ENCODE assay signal across 24 cellular contexts in the genomic region with DNA sequence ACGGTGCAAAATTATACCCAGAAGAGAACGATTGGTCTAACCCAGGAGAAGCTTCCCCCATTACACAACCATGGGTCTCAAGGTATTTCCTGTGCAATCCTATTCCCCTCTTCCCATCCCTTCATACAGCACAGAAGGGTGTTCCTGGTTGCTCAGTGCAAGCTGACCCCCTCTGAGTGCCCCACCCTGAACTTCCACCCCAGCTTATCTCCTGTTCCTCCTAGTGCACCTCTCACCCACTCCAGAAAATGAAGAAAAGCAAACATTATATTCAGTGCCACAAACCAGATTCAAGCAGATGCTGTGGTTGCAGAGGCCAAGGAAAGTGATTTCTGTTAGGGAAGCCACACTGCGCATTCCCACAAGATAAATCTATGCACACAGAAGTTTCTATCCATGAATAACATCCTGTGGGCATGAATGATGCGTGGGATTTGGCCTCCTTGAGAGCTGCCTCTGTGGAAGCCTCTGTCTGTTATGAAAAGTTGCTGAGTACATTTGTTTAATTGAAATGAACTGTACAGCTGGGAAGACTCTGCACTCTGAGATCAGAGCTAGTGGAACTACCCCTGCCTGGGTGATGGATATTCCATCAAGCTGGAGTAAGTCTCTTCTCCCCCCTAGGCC. TPM values are rescaled to one million over a fixed set of nuclear protein-coding genes. Genes with fewer than 3 reads are reported as not detected.
DNase-seq lines count a peak whose midpoint lies in the region; ATAC-seq and TF ChIP-seq lines count a peak whose summit lies in the region.
"Had no signal": no experiment of that assay in that cellular context is flagged by ENCODE, and none has a peak within 500 bp of the region (broad histone marks: within the 10 kb centered on the region; RNA-seq: fewer than 3 reads in every experiment).

No MANE protein-coding gene starts in this region.

- no peak overlapping the region for H3K23ac ChIP-seq in mesenchymal stem cell (ENCODE audit: low read length in 2 of 2)

- no peak overlapping the region for H3K14ac ChIP-seq in mesenchymal stem cell (ENCODE audit: low read length in 2 of 2)

- H2BK5ac ChIP-seq in mesenchymal stem cell (ENCODE audit: low read depth, low read length, poor library complexity, severe bottlenecking): no peak overlapping the region

- no peak overlapping the region for H3K4ac ChIP-seq in mesenchymal stem cell (ENCODE audit: low read depth in 1 of 2, low read length in 2 of 2)

- H3K9me3 Mint-ChIP-seq in activated naive CD4-positive, alpha-beta T cell treated with anti-CD3 and anti-CD28 coated beads for 36 hours: no peaks in the 10 kb centered on the region
- H3K9me3 Mint-ChIP-seq: stimulated activated effector memory CD8-positive, alpha-beta T cell treated with anti-CD3 and anti-CD28 coated beads, Interleukin-12 subunit alpha, Interleukin-12 subunit beta, amount 100 ng/mL, for 72 hours had no signal

- no peaks in the 10 kb centered on the region for H3K36me3 ChIP-seq in GM23248 (ENCODE audit: low read depth)
- H3K36me3 ChIP-seq in mesenchymal stem cell (ENCODE audit: control insufficient read depth in 1 of 2, insufficient read depth in 2 of 2, low read depth in 1 of 2, low read length in 2 of 2): no peaks in the 10 kb centered on the region
- H3K36me3 ChIP-seq: BE2C, gastroesophageal sphincter had no signal

- H4K20me1 ChIP-seq in GM23248 (ENCODE audit: insufficient read depth): no peaks in the 10 kb centered on the region

- no peak overlapping the region for H3K4me3 Mint-ChIP-seq in activated naive CD4-positive, alpha-beta T cell treated with anti-CD3 and anti-CD28 coated beads for 36 hours
- H3K4me3 Mint-ChIP-seq: stimulated activated effector memory CD8-positive, alpha-beta T cell treated with anti-CD3 and anti-CD28 coated beads, Interleukin-12 subunit alpha, Interleukin-12 subunit beta, amount 100 ng/mL, for 72 hours had no signal

- H3F3A ChIP-seq in GM23248 (ENCODE audit: insufficient read depth): peaks cover 23% of the 10 kb centered on the region; the same call in 1 of the 2 replicates

- intact Hi-C loops in activated naive CD4-positive, alpha-beta T cell treated with anti-CD3 and anti-CD28 coated beads for 36 hours (cut with micrococcal nuclease): no loop called here

- CTCF ChIA-PET in activated naive CD4-positive, alpha-beta T cell treated with anti-CD3 and anti-CD28 coated beads for 36 hours (lab: Charles Lee): interaction anchor here (1.2 to 1.8 kb wide), 7 partner anchors 11 to 144 kb away, joined by 3 to 15 read pairs (median 7); no protein-coding TSS in a partner anchor

- no peak for TF ChIP-seq CTCF in choroid plexus epithelial cell (conservative IDR thresholded peaks at IDR 0.05; ENCODE audit: low read depth, low read length)

- H3K4me1 Mint-ChIP-seq in activated naive CD4-positive, alpha-beta T cell treated with anti-CD3 and anti-CD28 coated beads for 36 hours (ENCODE audit: low read depth): no peaks in the 10 kb centered on the region
- H3K4me1 Mint-ChIP-seq: stimulated activated effector memory CD8-positive, alpha-beta T cell treated with anti-CD3 and anti-CD28 coated beads, Interleukin-12 subunit alpha, Interleukin-12 subunit beta, amount 100 ng/mL, for 72 hours had no signal

- no peaks in the 10 kb centered on the region for H3K27me3 Mint-ChIP-seq in activated naive CD4-positive, alpha-beta T cell treated with anti-CD3 and anti-CD28 coated beads for 36 hours (ENCODE audit: low read depth)

- H2BK15ac ChIP-seq in mesenchymal stem cell (ENCODE audit: low read depth, poor library complexity, severe bottlenecking): no peak overlapping the region

- no peak overlapping the region for H2BK120ac ChIP-seq in mesenchymal stem cell (ENCODE audit: low read depth, low read length)

- no peaks in the 10 kb centered on the region for H3K27me3 ChIP-seq in GM23248 (replicated peaks; ENCODE audit: insufficient read depth)
- H3K27me3 ChIP-seq in mesenchymal stem cell (ENCODE audit: control insufficient read depth in 1 of 2, insufficient read depth in 1 of 2, low read length in 2 of 2): peaks cover 0 to 22% of the 10 kb centered on the region in 2 experiments

- 29 to 41% methylated on average over 4 of the region's 4 CpGs for WGBS in GM23248 (ENCODE audit: low coverage in 1 of 2, low lambda C conversion rate in 2 of 2, missing lambda C conversion rate in 2 of 2), 2 experiments
- WGBS in mesenchymal stem cell: 53% methylated on average over 3 of the region's 4 CpGs

- no peaks in the 10 kb centered on the region for H3K79me1 ChIP-seq in mesenchymal stem cell (replicated peaks; ENCODE audit: low read length, poor library complexity, severe bottlenecking)

- H3K9me3 ChIP-seq in GM23248 (ENCODE audit: low read depth) (no peaks in the 10 kb centered on the region), mesenchymal stem cell (ENCODE audit: control insufficient read depth, low read length) (no peaks in the 10 kb centered on the region)
- H3K9me3 ChIP-seq: BE2C, Caco-2, gastroesophageal sphincter had no signal

- no peak overlapping the region for H4K91ac ChIP-seq in mesenchymal stem cell (ENCODE audit: low read length)

- H2AFZ ChIP-seq in GM23248: no peak overlapping the region
- no peak overlapping the region for H2AFZ ChIP-seq in mesenchymal stem cell (ENCODE audit: low read depth, low read length)

- no peak overlapping the region for H3K18ac ChIP-seq in mesenchymal stem cell (ENCODE audit: low read depth in 1 of 2, low read length in 2 of 2)

- H3K4me3 ChIP-seq in GM23248 (no peak overlapping the region), choroid plexus epithelial cell (ENCODE audit: low read depth, low read length) (no peak overlapping the region), mesenchymal stem cell (ENCODE audit: insufficient read depth in 1 of 2, low read depth in 1 of 2, low read length in 2 of 2) (no peak overlapping the region)
- H3K4me3 ChIP-seq: gastroesophageal sphincter had no signal

- H2AK5ac ChIP-seq in mesenchymal stem cell (ENCODE audit: low read length, severe bottlenecking): no peak overlapping the region

- peak overlapping the region; percentile 55 for H3K27ac ChIP-seq in GM23248
- no peak overlapping the region for H3K27ac ChIP-seq in mesenchymal stem cell (ENCODE audit: low read length, poor library complexity, severe bottlenecking)
- H3K27ac ChIP-seq: gastroesophageal sphincter had no signal

- H3K4me1 ChIP-seq in GM23248 (ENCODE audit: insufficient read depth) (peaks cover 39% of the 10 kb centered on the region), mesenchymal stem cell (ENCODE audit: control insufficient read depth, insufficient read depth, low read depth, low read length) (no peaks in the 10 kb centered on the region)
- H3K4me1 ChIP-seq: Caco-2 had no signal

- no peak overlapping the region for H4K8ac ChIP-seq in mesenchymal stem cell (ENCODE audit: low read length)

- no peaks in the 10 kb centered on the region for H3K79me2 ChIP-seq in GM23248 (ENCODE audit: insufficient read depth)

- H3K9me2 ChIP-seq in GM23248 (ENCODE audit: insufficient read depth): no peaks in the 10 kb centered on the region

- no peaks in the 10 kb centered on the region for H3K36me3 Mint-ChIP-seq in activated naive CD4-positive, alpha-beta T cell treated with anti-CD3 and anti-CD28 coated beads for 36 hours (ENCODE audit: low read depth)
- H3K36me3 Mint-ChIP-seq: stimulated activated effector memory CD8-positive, alpha-beta T cell treated with anti-CD3 and anti-CD28 coated beads, Interleukin-12 subunit alpha, Interleukin-12 subunit beta, amount 100 ng/mL, for 72 hours had no signal

- H2BK12ac ChIP-seq in mesenchymal stem cell (ENCODE audit: low read length in 2 of 2): no peak overlapping the region

- DNase-seq in GM23248 (peak; percentile 88), choroid plexus epithelial cell (ENCODE audit: low read depth) (peak; percentile 17), mesenchymal stem cell (peak; percentile 23), stromal cell of bone marrow (ENCODE audit: low read depth) (peak; percentile 20)
- no peak for DNase-seq in activated naive CD4-positive, alpha-beta T cell treated with anti-CD3 and anti-CD28 coated beads for 36 hours
- DNase-seq: activated CD4-positive, alpha-beta T cell treated with anti-CD3 and anti-CD28 coated beads, Interleukin-2, amount 50 U/mL, for 48 hours; activated naive CD4-positive, alpha-beta T cell; aorta; BE2C; Caco-2; cortex of kidney; NCI-H1417; occipital lobe; OCI-M1; SHP77 treated with DMSO at 0.1 percent for 48 hours had no signal

- ATAC-seq in GM19035 (IDR thresholded peaks at IDR 0.05; ENCODE audit: unreplicated experiment): no peak
- no peak for ATAC-seq in HG03045 (IDR thresholded peaks at IDR 0.05; ENCODE audit: unreplicated experiment)
- ATAC-seq in HG02610 (IDR thresholded peaks at IDR 0.05; ENCODE audit: unreplicated experiment): no peak
- ATAC-seq: gastroesophageal sphincter; left lobe of liver; stimulated activated effector memory CD8-positive, alpha-beta T cell treated with anti-CD3 and anti-CD28 coated beads, Interleukin-12 subunit alpha, Interleukin-12 subunit beta, amount 100 ng/mL, for 72 hours had no signal

- peak overlapping the region; percentile 63 for H3K4me2 ChIP-seq in GM23248 (ENCODE audit: unreplicated experiment)
- H3K4me2 ChIP-seq in mesenchymal stem cell (ENCODE audit: low read length, poor library complexity, severe bottlenecking): no peak overlapping the region

- H3K9ac ChIP-seq in GM23248: 0 out of 2 replicates have a peak overlapping the region, but pooled peaks have one; percentile 8
- H3K9ac ChIP-seq in mesenchymal stem cell (ENCODE audit: low read length): no peak overlapping the region

- in situ Hi-C loops in GM23248 (cut with MboI): no loop called here

- no peak overlapping the region for H3K27ac Mint-ChIP-seq in activated naive CD4-positive, alpha-beta T cell treated with anti-CD3 and anti-CD28 coated beads for 36 hours
- H3K27ac Mint-ChIP-seq: stimulated activated effector memory CD8-positive, alpha-beta T cell treated with anti-CD3 and anti-CD28 coated beads, Interleukin-12 subunit alpha, Interleukin-12 subunit beta, amount 100 ng/mL, for 72 hours had no signal

RNA-seq across cellular contexts. Expression of gene OR2S2, which starts 2.2 kb away (rescaled TPM):
- total RNA-seq in GM23248 (2014; rRNA removed; shearing (Covaris generic)): 0.11 TPM in 1 of 2 replicates, not detected in the other
- 0.30 and 0.67 TPM in 2 replicates for polyA plus RNA-seq in GM23248 (2016; fragmentation: Nextera tagmentation; extraction: Ambion mirVana)
- not detected for polyA plus RNA-seq in mesenchymal stem cell (2013, experiment 1 of 2)
- polyA plus RNA-seq in mesenchymal stem cell (2013, experiment 2 of 2): not detected
- total RNA-seq in activated naive CD4-positive, alpha-beta T cell treated with anti-CD3 and anti-CD28 coated beads for 36 hours: not detected
- total RNA-seq: aorta; Caco-2; gastroesophageal sphincter; H4; left lobe of liver; mononuclear cell; occipital lobe; T-helper 1 cell treated with Interleukin-12 subunit alpha and Interleukin-12 subunit beta and Interleukin-4 antibody, amounts not matched to agents 30 ng/mL and 1 ng/mL, for 36 hours had no signal
- polyA plus RNA-seq: aorta had no signal

RNA-seq across cellular contexts. Expression of gene SPAAR, which starts 50.9 kb away (rescaled TPM):
- not detected in 2 replicates for total RNA-seq in GM23248 (2014; rRNA removed; shearing (Covaris generic))
- polyA plus RNA-seq in GM23248 (2016; fragmentation: Nextera tagmentation; extraction: Ambion mirVana): 0.23 and 0.39 TPM in 2 replicates
- 0.28 TPM for polyA plus RNA-seq in mesenchymal stem cell (2013, experiment 1 of 2)
- polyA plus RNA-seq in mesenchymal stem cell (2013, experiment 2 of 2): 0.27 TPM
- not detected for total RNA-seq in activated naive CD4-positive, alpha-beta T cell treated with anti-CD3 and anti-CD28 coated beads for 36 hours
- total RNA-seq: Caco-2; mononuclear cell; T-helper 1 cell treated with Interleukin-12 subunit alpha and Interleukin-12 subunit beta and Interleukin-4 antibody, amounts not matched to agents 30 ng/mL and 1 ng/mL, for 36 hours had no signal

RNA-seq across cellular contexts. Expression of gene HRCT1, which starts 54.1 kb away (rescaled TPM):
- 0.76 and 1.2 TPM in 2 replicates for total RNA-seq in GM23248 (2014; rRNA removed; shearing (Covaris generic))
- polyA plus RNA-seq in GM23248 (2016; fragmentation: Nextera tagmentation; extraction: Ambion mirVana): 3.4 and 3.6 TPM in 2 replicates
- 1.7 TPM for polyA plus RNA-seq in mesenchymal stem cell (2013, experiment 1 of 2)
- polyA plus RNA-seq in mesenchymal stem cell (2013, experiment 2 of 2): 2.2 TPM
- total RNA-seq in activated naive CD4-positive, alpha-beta T cell treated with anti-CD3 and anti-CD28 coated beads for 36 hours: not detected
- total RNA-seq: Caco-2; H4; mononuclear cell; occipital lobe; T-helper 1 cell treated with Interleukin-12 subunit alpha and Interleukin-12 subunit beta and Interleukin-4 antibody, amounts not matched to agents 30 ng/mL and 1 ng/mL, for 36 hours had no signal
